Comparison of ENCODE assay signal across 12 cellular contexts in the genomic region with DNA sequence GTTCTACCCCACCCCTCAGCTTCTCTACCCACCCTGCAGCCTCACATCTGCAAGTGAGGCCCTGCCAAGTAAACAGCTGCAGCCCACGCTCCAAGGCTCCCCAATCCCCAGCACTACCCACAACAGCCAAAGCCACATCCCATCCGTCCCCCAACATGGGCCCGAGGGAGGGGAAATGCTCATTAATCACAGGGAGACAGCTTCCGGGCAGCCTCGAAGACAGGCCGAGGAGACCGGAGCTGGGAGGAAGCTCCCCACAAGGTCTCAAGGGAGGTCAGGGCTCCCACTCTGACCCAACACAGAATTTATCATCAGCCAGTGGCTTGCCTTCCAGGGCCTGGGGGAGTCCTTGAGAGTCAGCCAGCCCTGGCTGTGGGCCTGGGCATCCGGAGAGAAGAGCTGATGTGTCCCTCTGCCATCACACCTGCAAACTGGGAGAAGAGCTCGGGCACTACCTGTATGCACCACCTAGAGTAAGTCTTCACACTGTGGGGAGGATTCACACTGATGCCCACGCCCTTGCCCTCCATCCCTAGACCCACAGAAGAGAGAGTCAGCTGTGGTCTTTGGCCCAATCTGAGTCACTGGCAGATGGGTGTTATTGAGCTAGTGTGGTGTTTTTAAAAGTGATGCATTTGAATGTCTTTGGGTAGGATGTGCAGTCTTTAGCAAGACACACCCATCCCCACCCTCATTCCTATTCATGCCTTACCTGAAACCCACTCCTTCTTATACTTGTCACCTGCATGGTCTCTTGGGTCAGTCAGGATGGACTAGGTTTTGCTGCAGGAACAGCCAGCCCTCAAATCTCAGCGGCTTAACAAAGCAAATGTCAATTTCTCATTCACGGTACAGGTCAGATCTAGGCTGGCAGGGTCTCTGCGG.
A peak's percentile ranks its signal among the peaks of the same experiment; 100 is the strongest.
DNase-seq lines count a peak whose midpoint lies in the region; ATAC-seq and TF ChIP-seq lines count a peak whose summit lies in the region.
"Had no signal": no experiment of that assay in that cellular context is flagged by ENCODE, and none has a peak within 500 bp of the region (broad histone marks: within the 10 kb centered on the region; RNA-seq: fewer than 3 reads in every experiment).

No MANE protein-coding gene starts in this region.

- ATAC-seq in left lobe of liver (peak; percentile 62), GM18867 (IDR thresholded peaks at IDR 0.05; ENCODE audit: unreplicated experiment) (no peak)

- in situ Hi-C loops in GM23248 (cut with MboI), result no loop called here

- peak overlapping the region; percentile 7 for H3K4me2 ChIP-seq in GM23248 (ENCODE audit: unreplicated experiment)

- H3K4me1 ChIP-seq in GM23248 (ENCODE audit: insufficient read depth) (peaks cover 3% of the 10 kb centered on the region; the same call in 1 of the 2 replicates), SJCRH30 (peaks cover 57% of the 10 kb centered on the region)
- H3K4me1 ChIP-seq: prostate gland had no signal

- H3K4me3 ChIP-seq in AG10803 (ENCODE audit: low read length), result no peak overlapping the region
- no peak overlapping the region for H3K4me3 ChIP-seq in GM23248
- H3K4me3 ChIP-seq in SJCRH30, result no peak overlapping the region
- H3K4me3 ChIP-seq in H7 (ENCODE audit: insufficient read depth, low read depth, low read length), result no peak overlapping the region
- H3K4me3 ChIP-seq: prostate gland had no signal

- 87 to 88% methylated on average over 13 of the region's 13 CpGs for WGBS in GM23248 (ENCODE audit: low coverage in 1 of 2, low lambda C conversion rate in 2 of 2, missing lambda C conversion rate in 2 of 2), 2 experiments

- H3K9ac ChIP-seq in GM23248, result no peak overlapping the region

- H3K79me2 ChIP-seq in GM23248 (ENCODE audit: insufficient read depth), result no peaks in the 10 kb centered on the region

- H3F3A ChIP-seq in GM23248 (ENCODE audit: insufficient read depth), result peaks cover 7% of the 10 kb centered on the region; the same call in 1 of the 2 replicates

- no peak for TF ChIP-seq CTCF in AG10803 (conservative IDR thresholded peaks at IDR 0.05; ENCODE audit: low read length)

- no peaks in the 10 kb centered on the region for H3K9me3 ChIP-seq in GM23248 (ENCODE audit: low read depth)
- H3K9me3 ChIP-seq in SJCRH30 (replicated peaks), result no peaks in the 10 kb centered on the region
- H3K9me3 ChIP-seq: prostate gland had no signal

- no peaks in the 10 kb centered on the region for H3K27me3 ChIP-seq in GM23248 (replicated peaks; ENCODE audit: insufficient read depth)
- H3K27me3 ChIP-seq in SJCRH30, result no peaks in the 10 kb centered on the region
- H3K27me3 ChIP-seq in H7 (ENCODE audit: control insufficient read depth, insufficient read depth, low read length), result no peaks in the 10 kb centered on the region

- H3K9me2 ChIP-seq in GM23248 (ENCODE audit: insufficient read depth), result no peaks in the 10 kb centered on the region

- no peaks in the 10 kb centered on the region for H3K36me3 ChIP-seq in GM23248 (ENCODE audit: low read depth)
- no peaks in the 10 kb centered on the region for H3K36me3 ChIP-seq in SJCRH30
- H3K36me3 ChIP-seq in H7 (replicated peaks; ENCODE audit: control insufficient read depth, insufficient read depth, low read length), result no peaks in the 10 kb centered on the region
- H3K36me3 ChIP-seq: prostate gland had no signal

- no peak overlapping the region for H2AFZ ChIP-seq in GM23248

- H4K20me1 ChIP-seq in GM23248 (ENCODE audit: insufficient read depth), result no peaks in the 10 kb centered on the region

- H3K27ac ChIP-seq in GM23248, result no peak overlapping the region
- peak overlapping the region; percentile 38 for H3K27ac ChIP-seq in SJCRH30
- H3K27ac ChIP-seq: prostate gland had no signal

- DNase-seq in AG10803 (ENCODE audit: low read depth) (peak; percentile 83), GM23248 (peak; percentile 33), SJCRH30 (peak; percentile 76 to 83), left lobe of liver (ENCODE audit: low spot score) (no peak), mesenteric fat pad (ENCODE audit: low spot score) (no peak), NCI-H2081 treated with DMSO at 0.1 percent for 48 hours (lab: John Stamatoyannopoulos, UW) (no peak), H7 (no peak)
- DNase-seq: C1 segment of cervical spinal cord, erythroblast, MM.1S had no signal

Comparison
In these comparisons a context has a peak if more than half of its experiments do, and no peak if none do; other contexts are left out.
1. DNase-seq: peak in AG10803 (single experiment), GM23248 (single experiment) and SJCRH30 (2 of 2); none in left lobe of liver (single experiment), mesenteric fat pad (single experiment), NCI-H2081 treated with DMSO at 0.1 percent for 48 hours (single experiment) and H7 (single experiment).